ENCODE assay signal across 22 cellular contexts in genomic region chr1:184033136-184033469, GRCh38. TPM values are rescaled to one million over a fixed set of nuclear protein-coding genes. Genes with fewer than 3 reads are reported as not detected.
DNase-seq lines count a peak whose midpoint lies in the region; ATAC-seq and TF ChIP-seq lines count a peak whose summit lies in the region.
"Had no signal": no experiment of that assay in that cellular context is flagged by ENCODE, and none has a peak within 500 bp of the region (broad histone marks: within the 10 kb centered on the region; RNA-seq: fewer than 3 reads in every experiment).

No MANE protein-coding gene starts in this region.

- ATAC-seq in WTC11, result no peak

- no peaks in the 10 kb centered on the region for H3K9me3 Mint-ChIP-seq in WTC11
- H3K9me3 Mint-ChIP-seq: IgD-negative memory B cell had no signal

- 0 out of 2 replicates have a peak, but pooled peaks cover 2% of the 10 kb centered on the region for H3K36me3 Mint-ChIP-seq in WTC11
- H3K36me3 Mint-ChIP-seq: CD4-positive, CD25-positive, alpha-beta regulatory T cell; IgD-negative memory B cell had no signal

- peaks cover 17% of the 10 kb centered on the region for H3K4me1 Mint-ChIP-seq in WTC11

- no peaks in the 10 kb centered on the region for H3K27me3 ChIP-seq in layer of hippocampus (ENCODE audit: control insufficient read depth, insufficient read depth, low read length)

- no peak overlapping the region for H3K27ac Mint-ChIP-seq in WTC11
- H3K27ac Mint-ChIP-seq: CD4-positive, CD25-positive, alpha-beta regulatory T cell; IgD-negative memory B cell had no signal

- H3K4me3 Mint-ChIP-seq in WTC11, result no peak overlapping the region
- H3K4me3 Mint-ChIP-seq: IgD-negative memory B cell had no signal

- CTCF ChIA-PET in WTC11 (lab: Charles Lee), result no interaction called here

- H3K27me3 Mint-ChIP-seq in WTC11 (ENCODE audit: low read depth), result peaks cover 64% of the 10 kb centered on the region

- no peak for TF ChIP-seq CTCF in WTC11 (IDR thresholded peaks at IDR 0.05)

- POLR2A ChIA-PET in WTC11 (lab: Charles Lee), result no interaction called here

- peak; percentile 22 for DNase-seq in DMS 273 (lab: John Stamatoyannopoulos, UW; ENCODE audit: unreplicated experiment)
- DNase-seq in DMS 273 treated with DMSO at 0.1 percent for 48 hours (lab: John Stamatoyannopoulos, UW), result no peak
- DNase-seq in superior temporal gyrus (ENCODE audit: extremely low spot score), result peak; percentile 71
- no peak for DNase-seq in cerebellar nuclear complex (lab: John Stamatoyannopoulos, UW)
- DNase-seq in cerebellar cortex (ENCODE audit: low spot score), result no peak
- DNase-seq in WTC11 (ENCODE audit: low spot score), result no peak
- DNase-seq: BE2C; CD4-positive, CD25-positive, alpha-beta regulatory T cell; COR-L47; DMS153; GDM1; Kasumi-1; MG63; NCI-H1092 treated with DMSO at 0.1 percent for 48 hours; NCI-H1694; NCI-H2081 treated with DMSO at 0.1 percent for 48 hours; SHP77; SK-N-SH had no signal

- H3K27ac ChIP-seq in angular gyrus (ENCODE audit: low read depth, low read length), result peak overlapping the region; percentile 24
- H3K27ac ChIP-seq in layer of hippocampus (ENCODE audit: low read depth, low read length), result peak overlapping the region; percentile 49
- H3K27ac ChIP-seq: 22Rv1 had no signal

TF ChIP-seq in WTC11, 78 proteins besides CTCF, POLR2A, EP300 and RAD21:
- TF ChIP-seq ETV6 (CRISPR knock-in tag; IDR thresholded peaks at IDR 0.05) (no peak), ZNF232 (CRISPR knock-in tag; IDR thresholded peaks at IDR 0.05) (no peak), AR (CRISPR knock-in tag; IDR thresholded peaks at IDR 0.05) (no peak), ZMAT4 (CRISPR knock-in tag; IDR thresholded peaks at IDR 0.05) (no peak), RORB (CRISPR knock-in tag; IDR thresholded peaks at IDR 0.05) (no peak), ZNF138 (CRISPR knock-in tag; conservative IDR thresholded peaks at IDR 0.05) (no peak), TCF7 (CRISPR knock-in tag; IDR thresholded peaks at IDR 0.05; ENCODE audit: low read depth) (no peak), SOX15 (CRISPR knock-in tag; IDR thresholded peaks at IDR 0.05) (no peak), NFYB (CRISPR knock-in tag; conservative IDR thresholded peaks at IDR 0.05; ENCODE audit: low read depth) (no peak), FOXP4 (CRISPR knock-in tag; IDR thresholded peaks at IDR 0.05) (no peak), ZNF671 (CRISPR knock-in tag; IDR thresholded peaks at IDR 0.05) (no peak), JAZF1 (CRISPR knock-in tag; IDR thresholded peaks at IDR 0.05) (no peak), ZNF121 (CRISPR knock-in tag; IDR thresholded peaks at IDR 0.05) (no peak), ZNF532 (CRISPR knock-in tag; IDR thresholded peaks at IDR 0.05; ENCODE audit: borderline replicate concordance) (no peak), EMX1 (CRISPR knock-in tag; IDR thresholded peaks at IDR 0.05) (no peak), NR2C2 (CRISPR knock-in tag; IDR thresholded peaks at IDR 0.05) (no peak), CBFB (CRISPR knock-in tag; IDR thresholded peaks at IDR 0.05; ENCODE audit: low read depth) (no peak), E2F4 (CRISPR knock-in tag; IDR thresholded peaks at IDR 0.05; ENCODE audit: borderline replicate concordance, low read depth) (no peak), ZNF263 (CRISPR knock-in tag; IDR thresholded peaks at IDR 0.05; ENCODE audit: low read depth) (no peak)

RNA-seq across cellular contexts. Expression of gene COLGALT2, which starts 4.4 kb away (rescaled TPM):
- total RNA-seq in WTC11 (2021), result 1.5 to 2.1 TPM (median 1.5 TPM) in 3 replicates

RNA-seq across cellular contexts. Expression of gene TSEN15, which starts 18.4 kb away (rescaled TPM):
- total RNA-seq in WTC11 (2021), result 22.1 to 24.6 TPM (median 23.8 TPM) in 3 replicates

Comparison
In these comparisons a context has a peak if more than half of its experiments do, and no peak if none do; other contexts are left out.
1. DNase-seq: peak in DMS 273 (single experiment) and superior temporal gyrus (single experiment); none in DMS 273 treated with DMSO at 0.1 percent for 48 hours (single experiment), cerebellar nuclear complex (0 of 2), cerebellar cortex (single experiment) and WTC11 (single experiment).